ENCODE assay signal across 7 cellular contexts in the genomic region with DNA sequence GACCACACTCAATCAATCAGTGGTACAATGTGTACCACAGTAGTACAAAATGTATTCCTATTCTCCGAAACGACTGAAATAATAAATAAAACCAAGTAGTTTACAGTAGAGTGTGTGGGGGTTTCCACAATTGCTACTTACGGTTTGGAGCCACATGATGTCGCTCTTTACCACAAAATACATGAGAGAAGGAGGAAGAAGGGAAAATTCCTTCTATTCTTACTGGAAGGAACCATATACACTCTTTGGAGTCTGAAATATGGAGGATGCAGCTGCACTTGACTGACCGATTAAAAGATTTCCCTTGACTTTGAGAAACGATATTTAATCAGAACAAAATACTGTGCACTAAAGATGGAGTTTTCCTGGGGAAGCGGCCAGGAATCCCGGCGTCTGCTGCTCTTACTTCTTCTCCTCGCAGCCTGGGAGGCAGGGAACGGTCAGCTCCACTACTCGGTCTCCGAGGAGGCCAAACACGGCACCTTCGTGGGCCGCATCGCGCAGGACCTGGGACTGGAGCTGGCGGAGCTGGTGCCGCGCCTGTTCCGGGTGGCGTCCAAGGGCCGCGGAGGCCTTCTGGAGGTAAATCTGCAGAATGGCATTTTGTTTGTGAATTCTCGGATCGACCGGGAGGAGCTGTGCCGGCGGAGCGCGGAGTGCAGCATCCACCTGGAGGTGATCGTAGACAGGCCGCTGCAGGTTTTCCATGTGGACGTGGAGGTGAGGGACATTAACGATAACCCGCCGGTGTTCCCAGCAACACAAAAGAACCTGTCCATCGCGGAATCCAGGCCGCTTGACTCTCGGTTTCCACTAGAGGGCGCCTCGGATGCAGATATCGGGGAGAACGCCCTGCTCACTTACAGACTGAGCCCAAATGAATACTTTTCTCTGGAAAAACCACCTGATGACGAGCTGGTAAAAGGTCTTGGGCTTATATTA. TPM values are rescaled to one million over a fixed set of nuclear protein-coding genes. Genes with fewer than 3 reads are reported as not detected.
DNase-seq lines count a peak whose midpoint lies in the region; ATAC-seq and TF ChIP-seq lines count a peak whose summit lies in the region.

PCDHA4 (plus strand) TSS at position 235 of the 942 bp plus-strand sequence.

- H3K4me1 ChIP-seq in NT2/D1 (ENCODE audit: insufficient read depth, insufficient read length) (no peaks in the 10 kb centered on the region), ovary (ENCODE audit: insufficient read depth) (no peaks in the 10 kb centered on the region)

- TF ChIP-seq CTCF in GM13977 (IDR thresholded peaks at IDR 0.05; ENCODE audit: extremely low read depth, insufficient read depth, missing control alignments) (peak; percentile 24), ovary (IDR thresholded peaks at IDR 0.05) (no peak)

- H3K9me3 ChIP-seq in NT2/D1 (ENCODE audit: insufficient read depth, low read length), result no peaks in the 10 kb centered on the region; the same call in 1 of the 2 replicates
- peaks cover 0 to 18% of the 10 kb centered on the region in 2 donors for H3K9me3 ChIP-seq in ovary

- TF ChIP-seq EP300 in ovary (IDR thresholded peaks at IDR 0.05), result no peak

- DNase-seq in GM13977 (ENCODE audit: low spot score), result no peak
- peak; percentile 43 for DNase-seq in NT2/D1 (ENCODE audit: low read depth, low spot score)
- peak; percentile 18 for DNase-seq in fibroblast of peridontal ligament (ENCODE audit: extremely low read depth)
- peak in 2 of 5 donors; percentile 41 to 55 for DNase-seq in ovary
- no peak for DNase-seq in DMS79 treated with DMSO at 0.1 percent for 48 hours (lab: John Stamatoyannopoulos, UW)

- intact Hi-C loops in ovary (cut with DNase I), result no loop called here

- in situ Hi-C loops in GM13977 (cut with MboI; ENCODE audit: low pct_unique_long_range_greater_than_20kb, low sequenced_read_pairs, unreplicated experiment), result no loop called here

- H3K9ac ChIP-seq in NT2/D1 (ENCODE audit: insufficient read length, low read depth), result peak within 1 kb of the TSS; percentile 82

- ATAC-seq in GM18870 (IDR thresholded peaks at IDR 0.05; ENCODE audit: unreplicated experiment) (no peak), HG03439 (IDR thresholded peaks at IDR 0.05; ENCODE audit: unreplicated experiment) (no peak)

- TF ChIP-seq POLR2A in ovary (IDR thresholded peaks at IDR 0.05), result no peak

- H3K27ac ChIP-seq in ovary, result no peak within 1 kb of the TSS

- H3K27me3 ChIP-seq in NT2/D1 (ENCODE audit: insufficient read depth, insufficient read length) (no peaks in the 10 kb centered on the region), ovary (no peaks in the 10 kb centered on the region)

- WGBS in ovary, 3 donors, result 13 to 22% (median 13%) methylated on average over 37 to 44 of the region's 47 CpGs

- H3K36me3 ChIP-seq in NT2/D1 (ENCODE audit: insufficient read depth, insufficient read length, low read length), result no peaks in the 10 kb centered on the region
- no peaks in the 10 kb centered on the region for H3K36me3 ChIP-seq in ovary

- H3K4me3 ChIP-seq in NT2/D1 (ENCODE audit: insufficient read length, low read depth), result peak within 1 kb of the TSS; percentile 73
- H3K4me3 ChIP-seq in ovary, result peak within 1 kb of the TSS; percentile 9

RNA-seq across cellular contexts. Expression of gene PCDHA4, which starts in this region (rescaled TPM):
- 1 to 10 TPM in 3 of 7 donors, under 1 TPM in 4; 0.76 to 2.7 (median 1.00) TPM for total RNA-seq in ovary
- under 1 TPM; 0.18 to 0.42 TPM for polyA plus RNA-seq in ovary

Comparison
In these comparisons a context has a peak if more than half of its experiments do, and no peak if none do; other contexts are left out.
1. DNase-seq: peak in NT2/D1 (single experiment) and fibroblast of peridontal ligament (single experiment); none in GM13977 (single experiment) and DMS79 treated with DMSO at 0.1 percent for 48 hours (single experiment).